In genomic region chr2:48306409-48307284, GRCh38 we compare ENCODE assay signal across 1 cellular context.
TF ChIP-seq lines count a peak whose summit lies in the region.

No MANE protein-coding gene starts in this region.

TF ChIP-seq in GM23338, 12 proteins besides CTCF, POLR2A, EP300 and RAD21 (continued from another document):
- TF ChIP-seq ZNF462 (CRISPR knock-in tag; IDR thresholded peaks at IDR 0.05) (no peak), JUNB (IDR thresholded peaks at IDR 0.05; ENCODE audit: unreplicated experiment) (no peak), NANOG (IDR thresholded peaks at IDR 0.05; ENCODE audit: borderline replicate concordance) (no peak)
